9 cellular contexts compared by ENCODE assay signal in genomic region chr9:134377976-134378375, GRCh38. TPM values are rescaled to one million over a fixed set of nuclear protein-coding genes. Genes with fewer than 3 reads are reported as not detected.
DNase-seq lines count a peak whose midpoint lies in the region; ATAC-seq and TF ChIP-seq lines count a peak whose summit lies in the region.
"Had no signal": no experiment of that assay in that cellular context is flagged by ENCODE, and none has a peak within 500 bp of the region (broad histone marks: within the 10 kb centered on the region; RNA-seq: fewer than 3 reads in every experiment).

No MANE protein-coding gene starts in this region.

- POLR2A ChIA-PET in activated CD8-positive, alpha-beta T cell treated with anti-CD3 and anti-CD28 coated beads, Interleukin-2, amount 10 ng/mL, durations not matched to agents 7 days and 5 days (lab: Charles Lee): no interaction called here

- ATAC-seq in Right ventricle myocardium inferior (no peak), GM18861 (IDR thresholded peaks at IDR 0.05; ENCODE audit: unreplicated experiment) (no peak)
- no peak for ATAC-seq in activated CD8-positive, alpha-beta T cell treated with anti-CD3 and anti-CD28 coated beads, Interleukin-2, amount 10 ng/mL, durations not matched to agents 7 days and 5 days

- peaks cover 77 to 82% of the 10 kb centered on the region in 2 donors for H3K4me1 ChIP-seq in mucosa of rectum (ENCODE audit: control insufficient read depth in 2 of 2, insufficient read depth in 2 of 2, low read length in 2 of 2)

- H3K27me3 Mint-ChIP-seq in activated CD8-positive, alpha-beta T cell treated with anti-CD3 and anti-CD28 coated beads, Interleukin-2, amount 10 ng/mL, durations not matched to agents 7 days and 5 days (ENCODE audit: low read depth): peaks cover 3% of the 10 kb centered on the region

- H3K27ac ChIP-seq in coronary artery: peak overlapping the region; percentile 15 to 59
- H3K27ac ChIP-seq in mucosa of rectum (ENCODE audit: low read depth in 2 of 2, low read length in 2 of 2): peak overlapping the region; percentile 80 to 83

- H3K4me3 Mint-ChIP-seq in activated CD8-positive, alpha-beta T cell treated with anti-CD3 and anti-CD28 coated beads, Interleukin-2, amount 10 ng/mL, durations not matched to agents 7 days and 5 days: no peak overlapping the region

- DNase-seq in Right ventricle myocardium inferior (ENCODE audit: missing footprints) (peak; percentile 89), cardiac septum (ENCODE audit: low spot score) (no peak), coronary artery (ENCODE audit: low spot score) (no peak), H7 (no peak), NCI-H345 (lab: John Stamatoyannopoulos, UW) (no peak)
- no peak for DNase-seq in activated CD8-positive, alpha-beta T cell treated with anti-CD3 and anti-CD28 coated beads, Interleukin-2, amount 10 ng/mL, durations not matched to agents 7 days and 5 days
- DNase-seq: KG1 had no signal

- no peaks in the 10 kb centered on the region for H3K9me3 Mint-ChIP-seq in activated CD8-positive, alpha-beta T cell treated with anti-CD3 and anti-CD28 coated beads, Interleukin-2, amount 10 ng/mL, durations not matched to agents 7 days and 5 days (ENCODE audit: insufficient read depth)

- no peaks in the 10 kb centered on the region for H3K9me3 ChIP-seq in mucosa of rectum (ENCODE audit: control insufficient read depth in 2 of 2, low read length in 2 of 2)

- H3K27me3 ChIP-seq in mucosa of rectum (ENCODE audit: control insufficient read depth in 2 of 2, insufficient read depth in 2 of 2, low read length in 2 of 2) (no peaks in the 10 kb centered on the region), H7 (ENCODE audit: control insufficient read depth, insufficient read depth, low read length) (no peaks in the 10 kb centered on the region)

- H3K4me3 ChIP-seq in coronary artery (peak overlapping the region; percentile 8), mucosa of rectum (ENCODE audit: low read length in 2 of 2) (peak overlapping the region in 1 of 2 donors; percentile 27), H7 (ENCODE audit: insufficient read depth, low read depth, low read length) (no peak overlapping the region)

- no peak for TF ChIP-seq CTCF in coronary artery (IDR thresholded peaks at IDR 0.05)

- intact Hi-C loops in Right ventricle myocardium inferior (cut with DNase I) (loop anchor here (2.0 to 10.0 kb wide), 3 partner anchors 29 to 59 kb away; partner anchors contain the start of gene RXRA), cardiac septum (cut with DNase I) (loop anchor here (5.0 kb wide), 3 partner anchors 34 to 59 kb away; no protein-coding TSS in a partner anchor)

- no peaks in the 10 kb centered on the region for H3K36me3 Mint-ChIP-seq in activated CD8-positive, alpha-beta T cell treated with anti-CD3 and anti-CD28 coated beads, Interleukin-2, amount 10 ng/mL, durations not matched to agents 7 days and 5 days (ENCODE audit: low read depth)

- no peak overlapping the region for H3K27ac Mint-ChIP-seq in activated CD8-positive, alpha-beta T cell treated with anti-CD3 and anti-CD28 coated beads, Interleukin-2, amount 10 ng/mL, durations not matched to agents 7 days and 5 days

- H3K4me1 Mint-ChIP-seq in activated CD8-positive, alpha-beta T cell treated with anti-CD3 and anti-CD28 coated beads, Interleukin-2, amount 10 ng/mL, durations not matched to agents 7 days and 5 days (ENCODE audit: low read depth): peaks cover 20% of the 10 kb centered on the region

- peak overlapping the region; percentile 47 to 68 for H3K9ac ChIP-seq in mucosa of rectum (ENCODE audit: low read depth in 1 of 2, low read length in 2 of 2)

- CTCF ChIA-PET in activated CD8-positive, alpha-beta T cell treated with anti-CD3 and anti-CD28 coated beads, Interleukin-2, amount 10 ng/mL, durations not matched to agents 7 days and 5 days (lab: Charles Lee): interaction anchor here (1.0 kb wide), 1 partner anchor 14 kb away, joined by 3 read pairs; no protein-coding TSS in a partner anchor

- H3K36me3 ChIP-seq in mucosa of rectum (ENCODE audit: control insufficient read depth in 2 of 2, insufficient read depth in 2 of 2, low read length in 2 of 2): no peaks in the 10 kb centered on the region
- no peaks in the 10 kb centered on the region for H3K36me3 ChIP-seq in H7 (replicated peaks; ENCODE audit: control insufficient read depth, insufficient read depth, low read length)

RNA-seq across cellular contexts. Expression of gene RXRA, which starts 51.7 kb away (rescaled TPM):
- total RNA-seq in Right ventricle myocardium inferior (91.1 TPM), cardiac septum (42.6 TPM)
- total RNA-seq in activated CD8-positive, alpha-beta T cell treated with anti-CD3 and anti-CD28 coated beads, Interleukin-2, amount 10 ng/mL, durations not matched to agents 7 days and 5 days: 1 to 10 TPM; 3.8 to 4.2 TPM
- total RNA-seq in H7 (2014; rRNA removed; shearing (Covaris generic)): 17.7 and 23.2 TPM in 2 replicates
